8 cellular contexts compared by ENCODE assay signal in genomic region chr5:100430268-100430900, GRCh38.
DNase-seq lines count a peak whose midpoint lies in the region; ATAC-seq, FAIRE-seq and TF ChIP-seq lines count a peak whose summit lies in the region.

No MANE protein-coding gene starts in this region.

- H3K4me3 ChIP-seq in SK-N-MC (no peak overlapping the region), astrocyte (ENCODE audit: insufficient read depth, low read depth, low read length) (no peak overlapping the region)

- H3K9me3 Mint-ChIP-seq in astrocyte (ENCODE audit: unreplicated experiment): no peaks in the 10 kb centered on the region

- H3K27ac Mint-ChIP-seq in astrocyte (ENCODE audit: unreplicated experiment): no peak overlapping the region

- H3K9ac ChIP-seq in SK-N-MC (ENCODE audit: insufficient read length): no peak overlapping the region
- no peak overlapping the region for H3K9ac ChIP-seq in astrocyte (ENCODE audit: low read length)

- H3K27me3 Mint-ChIP-seq in astrocyte (ENCODE audit: low read depth, unreplicated experiment): no peaks in the 10 kb centered on the region

- no peaks in the 10 kb centered on the region for H3K9me3 ChIP-seq in SK-N-MC (ENCODE audit: low read depth, low read length)
- H3K9me3 ChIP-seq in astrocyte (ENCODE audit: insufficient read depth, low read depth, low read length): peaks cover 3% of the 10 kb centered on the region

- H3K27me3 ChIP-seq in astrocyte (ENCODE audit: insufficient read depth, low read length): no peaks in the 10 kb centered on the region

- H3K36me3 Mint-ChIP-seq in astrocyte (ENCODE audit: low read depth, unreplicated experiment): no peaks in the 10 kb centered on the region

- H2AFZ ChIP-seq in astrocyte (ENCODE audit: low read depth, low read length): no peak overlapping the region

- no peaks in the 10 kb centered on the region for H4K20me1 ChIP-seq in astrocyte (ENCODE audit: insufficient read depth, low read length)

- ATAC-seq in GM19372 (IDR thresholded peaks at IDR 0.05; ENCODE audit: low read depth, unreplicated experiment) (peak; percentile 93), HG03432 (IDR thresholded peaks at IDR 0.05; ENCODE audit: unreplicated experiment) (peak; percentile 93)

- TF ChIP-seq CTCF in astrocyte (IDR thresholded peaks at IDR 0.05; ENCODE audit: insufficient read depth, low read depth, low read length): peak; percentile 88

- no peaks in the 10 kb centered on the region for H3K4me1 Mint-ChIP-seq in astrocyte (ENCODE audit: low read depth, unreplicated experiment)

- no peaks in the 10 kb centered on the region for H3K4me1 ChIP-seq in astrocyte (ENCODE audit: insufficient read depth, low read length)

- H3K79me2 ChIP-seq in astrocyte (ENCODE audit: insufficient read depth, low read length): no peaks in the 10 kb centered on the region

- no peaks in the 10 kb centered on the region for H3K36me3 ChIP-seq in SK-N-MC (ENCODE audit: insufficient read depth, low read length)
- no peaks in the 10 kb centered on the region for H3K36me3 ChIP-seq in astrocyte (ENCODE audit: insufficient read depth, low read length)

- no peak overlapping the region for H3K4me2 ChIP-seq in astrocyte (ENCODE audit: low read length)

- H3K4me3 Mint-ChIP-seq in astrocyte (ENCODE audit: unreplicated experiment): no peak overlapping the region

- H3K27ac ChIP-seq in SK-N-MC: no peak overlapping the region
- H3K27ac ChIP-seq in astrocyte (ENCODE audit: low read depth, low read length): no peak overlapping the region

- no peak for FAIRE-seq in astrocyte (lab: Jason Lieb, UNC)

- DNase-seq in DMS53 (lab: John Stamatoyannopoulos, UW) (peak; percentile 74), SK-N-MC (ENCODE audit: low read depth, low spot score) (peak; percentile 18), astrocyte (ENCODE audit: low read depth) (no peak), iPS-NIHi7 (ENCODE audit: extremely low spot score) (peak; percentile 58), NCI-H1930 (lab: John Stamatoyannopoulos, UW) (no peak)
- peak; percentile 40 to 42 for DNase-seq in stimulated activated CD4-positive, alpha-beta T cell treated with anti-CD3 and anti-CD28 coated beads, Interleukin-2, amount 100 ng/mL, for 48 hours

Comparison
In these comparisons a context has a peak if more than half of its experiments do, and no peak if none do; other contexts are left out.
1. DNase-seq: peak in DMS53 (single experiment), SK-N-MC (single experiment), iPS-NIHi7 (single experiment) and stimulated activated CD4-positive, alpha-beta T cell treated with anti-CD3 and anti-CD28 coated beads, Interleukin-2, amount 100 ng/mL, for 48 hours (2 of 2); none in astrocyte (single experiment) and NCI-H1930 (0 of 2).